In genomic region chr13:45119990-45120864, GRCh38 we compare ENCODE assay signal across 8 cellular contexts. TPM values are rescaled to one million over a fixed set of nuclear protein-coding genes. Genes with fewer than 3 reads are reported as not detected.
DNase-seq lines count a peak whose midpoint lies in the region; ATAC-seq and TF ChIP-seq lines count a peak whose summit lies in the region.

Gene GTF2F2 (plus strand): TSS chr13:45120510. CDS start chr13:45120656, 146 bp downstream.

- peak; percentile 47 for ATAC-seq in GM21367 (IDR thresholded peaks at IDR 0.05; ENCODE audit: unreplicated experiment)

- H3K4me1 ChIP-seq in NT2/D1 (ENCODE audit: insufficient read depth, insufficient read length), result no peaks in the 10 kb centered on the region
- no peaks in the 10 kb centered on the region for H3K4me1 ChIP-seq in mesodermal cell (ENCODE audit: control insufficient read depth, insufficient read depth, low read length, poor library complexity, severe bottlenecking)

- H3K9me3 Mint-ChIP-seq in endothelial cell (ENCODE audit: unreplicated experiment), result no peaks in the 10 kb centered on the region

- WGBS in mesodermal cell (ENCODE audit: insufficient coverage in 2 of 2), 2 experiments, result 2% methylated on average over 39 to 46 of the region's 53 CpGs

- H3K9me3 ChIP-seq in NT2/D1 (ENCODE audit: insufficient read depth, low read length), result no peaks in the 10 kb centered on the region
- H3K9me3 ChIP-seq in mesodermal cell (ENCODE audit: control insufficient read depth, low read length), result no peaks in the 10 kb centered on the region

- H3K27ac Mint-ChIP-seq in endothelial cell (ENCODE audit: unreplicated experiment), result no peak within 1 kb of the TSS

- DNase-seq in COLO829 (ENCODE audit: low spot score) (peak; percentile 90), HT1080 (ENCODE audit: low read depth) (peak; percentile 83), NT2/D1 (ENCODE audit: low read depth, low spot score) (peak; percentile 67), endothelial cell (ENCODE audit: low spot score) (peak; percentile 86)
- peak; percentile 58 to 78 (median 77) for DNase-seq in activated CD8-positive, alpha-beta memory T cell treated with anti-CD3 and anti-CD28 coated beads for 48 hours (ENCODE audit: low read depth in 2 of 3, low spot score in 2 of 3)
- DNase-seq in stimulated activated CD8-positive, alpha-beta memory T cell treated with anti-CD3 and anti-CD28 coated beads, Interleukin-15, amount 100 ng/mL, for 24 hours (ENCODE audit: low read depth), result peak; percentile 81

- no peaks in the 10 kb centered on the region for H3K4me1 Mint-ChIP-seq in endothelial cell (ENCODE audit: unreplicated experiment)

- TF ChIP-seq CTCF in endothelial cell (IDR thresholded peaks at IDR 0.05; ENCODE audit: unreplicated experiment), result no peak

- no peaks in the 10 kb centered on the region for H3K36me3 Mint-ChIP-seq in endothelial cell (ENCODE audit: low read depth, unreplicated experiment)

- H3K27ac ChIP-seq in mesodermal cell (ENCODE audit: low read depth, low read length, severe bottlenecking), result peak within 1 kb of the TSS; percentile 88

- H3K4me3 Mint-ChIP-seq in endothelial cell (ENCODE audit: unreplicated experiment), result no peak within 1 kb of the TSS

- H3K9ac ChIP-seq in NT2/D1 (ENCODE audit: insufficient read length, low read depth), result peak within 1 kb of the TSS; percentile 82

- H3K36me3 ChIP-seq in NT2/D1 (ENCODE audit: insufficient read depth, insufficient read length, low read length) (peaks cover 7% of the 10 kb centered on the region), mesodermal cell (ENCODE audit: control insufficient read depth, insufficient read depth, low read length) (peaks cover 9% of the 10 kb centered on the region)

- no peaks in the 10 kb centered on the region for H3K27me3 ChIP-seq in NT2/D1 (ENCODE audit: insufficient read depth, insufficient read length)

- H3K27me3 Mint-ChIP-seq in endothelial cell (ENCODE audit: unreplicated experiment), result no peaks in the 10 kb centered on the region

- H3K4me3 ChIP-seq in NT2/D1 (ENCODE audit: insufficient read length, low read depth) (peak within 1 kb of the TSS; percentile 66), mesodermal cell (ENCODE audit: extremely low read depth, insufficient read depth, low read length, poor library complexity, severe bottlenecking) (peak within 1 kb of the TSS; percentile 71)

RNA-seq across cellular contexts. Expression of gene GTF2F2, which starts in this region (rescaled TPM):
- 54.1 and 55.2 TPM in 2 replicates for total RNA-seq in HT1080 (2014; rRNA removed; shearing (Covaris generic))
- polyA plus RNA-seq in HT1080 (2015; cell fraction: cytosol; rRNA removed), result 61.9 and 68.9 TPM in 2 replicates
- 54.5 and 55.5 TPM in 2 replicates for polyA plus RNA-seq in HT1080 (2015; cell fraction: nucleus; rRNA removed)
- total RNA-seq in endothelial cell (ENCODE audit: unreplicated experiment), result 13.6 TPM
- polyA plus RNA-seq in mesodermal cell (2013, experiment 1 of 2), result 24.8 TPM
- 29.0 TPM for polyA plus RNA-seq in mesodermal cell (2013, experiment 2 of 2)

Comparison
In these comparisons a context has a peak if more than half of its experiments do, and no peak if none do; other contexts are left out.
1. Peak in every context shown above with its lines: DNase-seq, ATAC-seq, H3K4me3 ChIP-seq and H3K27ac ChIP-seq.